ENCODE assay signal across 7 cellular contexts in genomic region chr10:29689001-29689400, GRCh38. TPM values are rescaled to one million over a fixed set of nuclear protein-coding genes. Genes with fewer than 3 reads are reported as not detected.
DNase-seq lines count a peak whose midpoint lies in the region; ATAC-seq and TF ChIP-seq lines count a peak whose summit lies in the region.

No MANE protein-coding gene starts in this region.

- no peaks in the 10 kb centered on the region for H3K27me3 ChIP-seq in gastrocnemius medialis

- TF ChIP-seq POLR2A in gastrocnemius medialis (IDR thresholded peaks at IDR 0.05) = no peak

- no peak for TF ChIP-seq CTCF in gastrocnemius medialis (IDR thresholded peaks at IDR 0.05 in 4 of 5, conservative IDR thresholded peaks at IDR 0.05 in 1 of 5)

- no peak overlapping the region for H3K4me3 ChIP-seq in gastrocnemius medialis

- in situ Hi-C loops in gastrocnemius medialis (cut with MboI; ENCODE audit: low sequenced_read_pairs in 4 of 4) = no loop called here

- DNase-seq in GM04504 (ENCODE audit: low read depth) (peak; percentile 13), NOMO-1 treated with DMSO at 0.1 percent for 48 hours (lab: John Stamatoyannopoulos, UW; ENCODE audit: unreplicated experiment) (peak; percentile 66), dermis blood vessel endothelial cell (peak; percentile 83), gastrocnemius medialis (no peak), NCI-H1694 treated with DMSO at 0.1 percent for 48 hours (lab: John Stamatoyannopoulos, UW) (no peak)

- no peak for ATAC-seq in gastrocnemius medialis
- ATAC-seq in HG03432 (IDR thresholded peaks at IDR 0.05; ENCODE audit: unreplicated experiment) = no peak
- no peak for ATAC-seq in GM19467 (IDR thresholded peaks at IDR 0.05; ENCODE audit: unreplicated experiment)

- H3K9me3 ChIP-seq in gastrocnemius medialis = no peaks in the 10 kb centered on the region

- H3K4me1 ChIP-seq in gastrocnemius medialis = peaks cover 30 to 35% of the 10 kb centered on the region in 2 donors

- intact Hi-C loops in gastrocnemius medialis (cut with DNase I; ENCODE audit: low total_unique reads) = no loop called here

- peak overlapping the region; percentile 4 to 32 (median 25) for H3K27ac ChIP-seq in gastrocnemius medialis

- H3K36me3 ChIP-seq in gastrocnemius medialis = peaks cover 0 to 22% of the 10 kb centered on the region in 2 donors

RNA-seq across cellular contexts. Expression of gene SVIL, which starts 54.2 kb away (rescaled TPM):
- total RNA-seq in dermis blood vessel endothelial cell = 80.8 and 98.9 TPM in 2 replicates
- total RNA-seq in gastrocnemius medialis = 1,000 to 10,000 TPM; 1,040 to 1,354 (median 1,121) TPM

Comparison
In these comparisons a context has a peak if more than half of its experiments do, and no peak if none do; other contexts are left out.
1. DNase-seq: peak in GM04504 (single experiment), NOMO-1 treated with DMSO at 0.1 percent for 48 hours (single experiment) and dermis blood vessel endothelial cell (single experiment); none in gastrocnemius medialis (0 of 2) and NCI-H1694 treated with DMSO at 0.1 percent for 48 hours (single experiment).
2. RNA of gene SVIL, which starts 54.2 kb away (total RNA-seq): 1,040 to 1,354 TPM in gastrocnemius medialis; 80.8 to 98.9 TPM in dermis blood vessel endothelial cell; every median in the first group is over 10 times any median in the second.